8 cellular contexts compared by ENCODE assay signal in the genomic region with DNA sequence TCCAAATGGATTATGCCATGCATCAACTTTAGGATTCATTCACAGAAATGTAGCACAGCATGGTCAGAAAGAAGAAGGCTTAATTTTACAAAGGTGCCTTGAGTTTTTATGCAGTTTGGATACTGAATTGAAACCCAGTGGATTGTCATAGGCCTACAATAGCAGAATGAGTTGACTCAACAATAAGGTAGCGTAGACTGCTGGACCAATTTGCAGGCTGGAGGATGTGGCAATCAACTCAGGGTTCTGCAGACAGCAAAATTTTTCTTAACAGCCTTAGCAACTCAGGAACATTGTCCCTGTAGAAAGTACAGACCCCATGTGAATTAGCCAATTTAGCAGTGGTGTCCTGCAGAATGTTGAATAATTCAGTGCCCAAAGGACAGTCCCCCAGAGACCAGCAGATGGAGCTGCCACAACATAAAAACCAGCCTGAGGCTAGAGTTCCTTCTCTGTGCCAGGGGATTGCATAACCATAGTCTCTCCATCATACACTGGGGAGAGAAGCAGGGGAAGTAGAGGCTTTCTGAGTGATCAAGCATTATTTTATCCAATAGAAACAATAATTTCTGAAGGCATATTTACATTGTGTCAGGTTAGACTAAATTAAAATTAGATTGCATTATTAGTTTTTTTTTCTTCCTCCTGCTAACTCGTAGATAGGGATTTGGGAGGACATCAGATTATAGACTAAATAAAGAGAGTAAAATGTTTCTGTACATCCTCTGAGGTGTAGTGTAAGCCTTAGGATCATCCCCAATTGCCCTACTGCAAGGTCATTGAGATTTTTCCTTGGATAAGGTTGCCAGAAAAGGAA. TPM values are rescaled to one million over a fixed set of nuclear protein-coding genes. Genes with fewer than 3 reads are reported as not detected.
DNase-seq lines count a peak whose midpoint lies in the region; ATAC-seq and TF ChIP-seq lines count a peak whose summit lies in the region.

No MANE protein-coding gene starts in this region.

- TF ChIP-seq CTCF in heart right ventricle (IDR thresholded peaks at IDR 0.05) (peak; percentile 23 to 74 (median 57)), psoas muscle (IDR thresholded peaks at IDR 0.05) (peak; percentile 49)

- ATAC-seq in GM21723 (IDR thresholded peaks at IDR 0.05; ENCODE audit: unreplicated experiment) = peak; percentile 50
- ATAC-seq in heart right ventricle = peak; percentile 72 to 97 (median 91)
- ATAC-seq in psoas muscle = peak; percentile 79 to 95 (median 90)
- ATAC-seq in HG03139 (IDR thresholded peaks at IDR 0.05; ENCODE audit: unreplicated experiment) = no peak

- H3K4me3 ChIP-seq in adipocyte (ENCODE audit: low read length) (no peak overlapping the region), heart right ventricle (no peak overlapping the region), psoas muscle (no peak overlapping the region)

- H3K36me3 ChIP-seq in adipocyte (ENCODE audit: control insufficient read depth, insufficient read depth, low read length, severe bottlenecking) = no peaks in the 10 kb centered on the region
- no peaks in the 10 kb centered on the region for H3K36me3 ChIP-seq in heart right ventricle
- H3K36me3 ChIP-seq in psoas muscle (ENCODE audit: insufficient read depth in 1 of 2, low read depth in 1 of 2) = no peaks in the 10 kb centered on the region

- DNase-seq in CD1c-positive myeloid dendritic cell (ENCODE audit: extremely low spot score) = peak; percentile 80
- peak; percentile 37 for DNase-seq in NCI-H526 treated with DMSO at 0.1 percent for 48 hours (lab: John Stamatoyannopoulos, UW)
- DNase-seq in adipocyte (ENCODE audit: low read depth) = peak; percentile 94
- peak; percentile 18 to 64 for DNase-seq in heart right ventricle
- peak in 1 of 2 donors; percentile 21 for DNase-seq in psoas muscle
- no peak for DNase-seq in activated effector memory CD4-positive, alpha-beta T cell treated with anti-CD3 and anti-CD28 coated beads, Interleukin-2, amount 50 U/mL, for 16 hours

- H3K27me3 ChIP-seq in adipocyte (replicated peaks; ENCODE audit: control insufficient read depth, insufficient read depth, low read length) (no peaks in the 10 kb centered on the region), heart right ventricle (no peaks in the 10 kb centered on the region), psoas muscle (ENCODE audit: insufficient read depth in 3 of 3, low read length in 2 of 3) (no peaks in the 10 kb centered on the region)

- H3K27ac ChIP-seq in heart right ventricle (peak overlapping the region in 3 of 10 donors; percentile 2 to 49 (median 40)), psoas muscle (no peak overlapping the region)

- H3K4me1 ChIP-seq in adipocyte (ENCODE audit: control insufficient read depth, insufficient read depth, low read length) (peaks cover 6% of the 10 kb centered on the region), heart right ventricle (peaks cover 0 to 36% (median 23%) of the 10 kb centered on the region in 9 donors), psoas muscle (peaks cover 4% of the 10 kb centered on the region)

- H3K9ac ChIP-seq in adipocyte (ENCODE audit: low read length) = no peak overlapping the region

- 65 to 89% methylated on average over 2 of the region's 2 CpGs for WGBS in heart right ventricle, 2 donors
- WGBS in psoas muscle, 3 donors = 55 to 87% (median 78%) methylated on average over 2 of the region's 2 CpGs

- intact Hi-C loops in heart right ventricle (cut with DNase I) (loop anchor here in 4 of 10 donors (10.0 kb wide), 3 partner anchors 51 to 319 kb away; no protein-coding TSS in a partner anchor), psoas muscle (cut with DNase I) (loop anchor here (10.0 kb wide), 1 partner anchor 319 kb away; no protein-coding TSS in a partner anchor)

- H3K9me3 ChIP-seq in adipocyte (ENCODE audit: control insufficient read depth, low read length) (no peaks in the 10 kb centered on the region), heart right ventricle (no peaks in the 10 kb centered on the region), psoas muscle (no peaks in the 10 kb centered on the region)

RNA-seq across cellular contexts. Expression of a gene that starts 20.3 kb away (rescaled TPM):
- total RNA-seq in heart right ventricle = 10 to 100 TPM; 36.7 to 61.4 (median 45.5) TPM
- polyA plus RNA-seq in heart right ventricle = 10 to 100 TPM; 55.2 to 69.1 TPM
- 10 to 100 TPM; 27.2 to 44.8 (median 38.8) TPM for total RNA-seq in psoas muscle
- 10 to 100 TPM; 43.0 to 95.6 (median 47.0) TPM for polyA plus RNA-seq in psoas muscle

RNA-seq across cellular contexts. Expression of a gene that starts 47.8 kb away (rescaled TPM):
- 10 to 100 TPM in 3 of 10 donors, 1 to 10 TPM in 7; 7.1 to 12.4 (median 8.7) TPM for total RNA-seq in heart right ventricle
- 1 to 10 TPM; 4.1 to 6.7 TPM for polyA plus RNA-seq in heart right ventricle
- 1 to 10 TPM; 3.2 to 7.2 (median 5.4) TPM for total RNA-seq in psoas muscle
- polyA plus RNA-seq in psoas muscle = 1 to 10 TPM in 2 of 3 donors, under 1 TPM in 1; 0.98 to 1.7 (median 1.1) TPM
